ENCODE assay signal across 8 cellular contexts in the genomic region with DNA sequence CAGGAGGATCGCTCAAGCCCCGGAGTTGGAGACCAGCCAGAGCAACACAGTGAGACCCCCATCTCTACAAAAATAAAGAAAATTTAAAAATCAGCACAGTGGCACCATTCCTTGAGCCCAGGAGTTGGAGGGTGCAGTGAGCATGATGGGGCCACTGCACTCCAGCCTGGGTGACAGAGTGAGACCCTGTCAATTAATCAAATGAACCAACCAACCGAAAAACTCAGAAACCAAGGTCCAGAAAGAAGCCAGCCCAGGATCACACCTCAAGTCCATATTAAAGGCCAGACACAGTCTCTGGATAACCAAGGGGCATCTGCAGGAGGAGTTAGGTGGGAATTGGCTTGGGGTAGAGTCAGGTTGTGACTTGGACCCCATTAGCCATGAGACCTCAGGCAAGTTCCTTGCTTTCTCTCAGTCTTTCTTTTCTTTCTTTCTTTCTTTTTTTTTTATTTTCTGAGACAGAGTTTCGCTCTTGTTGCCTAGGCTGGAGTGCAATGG. TPM values are rescaled to one million over a fixed set of nuclear protein-coding genes. Genes with fewer than 3 reads are reported as not detected.
A peak's percentile ranks its signal among the peaks of the same experiment; 100 is the strongest.
DNase-seq lines count a peak whose midpoint lies in the region; ATAC-seq, FAIRE-seq and TF ChIP-seq lines count a peak whose summit lies in the region.

No MANE protein-coding gene starts in this region.

- peaks cover 10 to 43% (median 22%) of the 10 kb centered on the region in 4 donors for H3K4me1 Mint-ChIP-seq in CD4-positive, alpha-beta memory T cell

- peak overlapping the region; percentile 91 for H2AFZ ChIP-seq in PC-3 (ENCODE audit: low read length)
- peak overlapping the region; percentile 40 for H2AFZ ChIP-seq in endothelial cell of umbilical vein (ENCODE audit: low read depth, low read length)
- H2AFZ ChIP-seq in neuron (ENCODE audit: low read depth, low read length), result peak overlapping the region; percentile 52

- H4K20me1 ChIP-seq in PC-3 (ENCODE audit: low read length) (no peaks in the 10 kb centered on the region), endothelial cell of umbilical vein (replicated peaks; ENCODE audit: control insufficient read depth, extremely low read depth, insufficient read depth, low read length) (no peaks in the 10 kb centered on the region)

- no peaks in the 10 kb centered on the region for H3K27me3 ChIP-seq in CD4-positive, alpha-beta memory T cell (ENCODE audit: insufficient read depth, low read length)
- H3K27me3 ChIP-seq in PC-3 (ENCODE audit: low read length), result no peaks in the 10 kb centered on the region
- no peaks in the 10 kb centered on the region for H3K27me3 ChIP-seq in endothelial cell of umbilical vein (ENCODE audit: control insufficient read depth in 2 of 2, insufficient read depth in 2 of 2, low read length in 2 of 2)
- no peaks in the 10 kb centered on the region for H3K27me3 ChIP-seq in neuron (ENCODE audit: insufficient read depth, low read length)

- TF ChIP-seq CTCF in PC-3 (conservative IDR thresholded peaks at IDR 0.05; ENCODE audit: low read depth, low read length) (no peak), endothelial cell of umbilical vein (IDR thresholded peaks at IDR 0.05; ENCODE audit: extremely low read depth in 1 of 2, insufficient read depth in 1 of 2, low read depth in 1 of 2, low read length in 2 of 2) (no peak), D721Med (IDR thresholded peaks at IDR 0.05; ENCODE audit: insufficient read depth, missing control alignments) (no peak)

- TF ChIP-seq POLR2A in endothelial cell of umbilical vein (IDR thresholded peaks at IDR 0.05; ENCODE audit: low read depth, low read length), result no peak

- no peak for ATAC-seq in PC-3
- ATAC-seq in HG02938 (IDR thresholded peaks at IDR 0.05; ENCODE audit: unreplicated experiment), result no peak

- H3K79me2 ChIP-seq in PC-3 (ENCODE audit: low read length) (peaks cover 24% of the 10 kb centered on the region), endothelial cell of umbilical vein (ENCODE audit: control insufficient read depth, insufficient read depth, low read length) (peaks cover 17% of the 10 kb centered on the region)

- dilution Hi-C loops in endothelial cell of umbilical vein (cut with MboI; ENCODE audit: extremely low pct_ligation_motif_present, low sequenced_read_pairs), result no loop called here

- intact Hi-C loops in CD4-positive, alpha-beta memory T cell (cut with micrococcal nuclease), result loop anchor here (2.0 kb wide), 2 partner anchors 18 to 22 kb away; partner anchors contain the start of genes NAGLU and PSMC3IP
- intact Hi-C loops in PC-3 (cut with micrococcal nuclease), result no loop called here
- intact Hi-C loops in endothelial cell of umbilical vein (cut with micrococcal nuclease), result loop anchor here (2.0 kb wide), 1 partner anchor 18 kb away; the partner anchor contains the start of gene NAGLU

- H3K27ac Mint-ChIP-seq in CD4-positive, alpha-beta memory T cell, result peak overlapping the region; percentile 79 to 94 (median 93)

- no peaks in the 10 kb centered on the region for H3K9me3 ChIP-seq in CD4-positive, alpha-beta memory T cell (ENCODE audit: control insufficient read depth in 1 of 2, low read length in 2 of 2)
- H3K9me3 ChIP-seq in PC-3 (ENCODE audit: low read length) (no peaks in the 10 kb centered on the region), endothelial cell of umbilical vein (replicated peaks; ENCODE audit: control insufficient read depth, insufficient read depth, low read length) (no peaks in the 10 kb centered on the region), neuron (ENCODE audit: low read length) (no peaks in the 10 kb centered on the region)

- DNase-seq in CD4-positive, alpha-beta memory T cell, result no peak
- DNase-seq in PC-3, result no peak
- DNase-seq in endothelial cell of umbilical vein (ENCODE audit: low read depth, low spot score), result no peak
- DNase-seq in D721Med (ENCODE audit: insufficient read length, low spot score), result no peak
- DNase-seq in activated CD4-positive, CD25-positive, alpha-beta regulatory T cell treated with anti-CD3 and anti-CD28 coated beads, Interleukin-2, amount 50 U/mL, for 72 hours, result no peak
- no peak for DNase-seq in COR-L47 (lab: John Stamatoyannopoulos, UW)

- peak overlapping the region; percentile 77 for H3K27ac ChIP-seq in CD4-positive, alpha-beta memory T cell (ENCODE audit: low read depth, low read length)
- H3K27ac ChIP-seq in PC-3 (ENCODE audit: low read length) (peak overlapping the region; percentile 3; the same call in 1 of the 2 replicates), endothelial cell of umbilical vein (ENCODE audit: insufficient read depth, low read depth, low read length) (peak overlapping the region; percentile 77)

- peak overlapping the region in 1 of 2 donors; percentile 49 for H3K4me3 ChIP-seq in CD4-positive, alpha-beta memory T cell (ENCODE audit: low read length in 2 of 2)
- H3K4me3 ChIP-seq in PC-3 (ENCODE audit: low read length), result peak overlapping the region; percentile 89
- H3K4me3 ChIP-seq in endothelial cell of umbilical vein (replicated peaks in 1 of 3; ENCODE audit: insufficient read depth in 1 of 3, low read depth in 1 of 3, low read length in 3 of 3), result peak overlapping the region; percentile 51 to 65 (median 52)
- H3K4me3 ChIP-seq in neuron (ENCODE audit: low read length), result peak overlapping the region; percentile 64

- CTCF ChIA-PET in CD4-positive, alpha-beta memory T cell (lab: Charles Lee; ENCODE audit: partially characterized antibody), result interaction anchor here (0.9 to 1.5 kb wide), 3 partner anchors 11 to 28 kb away, joined by 3 to 6 read pairs (median 4); no protein-coding TSS in a partner anchor
- CTCF ChIA-PET in PC-3 (lab: Charles Lee), result no interaction called here
- CTCF ChIA-PET in endothelial cell of umbilical vein (lab: Charles Lee), result interaction anchor here (1.2 to 1.6 kb wide), 3 partner anchors 35 to 236 kb away, joined by 3 to 4 read pairs (median 3); no protein-coding TSS in a partner anchor

- H3K9ac ChIP-seq in PC-3 (ENCODE audit: low read length), result peak overlapping the region; percentile 86
- H3K9ac ChIP-seq in endothelial cell of umbilical vein (replicated peaks; ENCODE audit: extremely low read depth, insufficient read depth, low read length), result peak overlapping the region; percentile 92

- no peaks in the 10 kb centered on the region for H3K9me2 ChIP-seq in PC-3 (replicated peaks; ENCODE audit: low read length)

- peak overlapping the region; percentile 97 for H3K4me2 ChIP-seq in PC-3 (ENCODE audit: low read length)
- peak overlapping the region; percentile 94 for H3K4me2 ChIP-seq in endothelial cell of umbilical vein (ENCODE audit: insufficient read depth, low read length)

- H3F3A ChIP-seq in PC-3 (ENCODE audit: low read length, unreplicated experiment), result no peaks in the 10 kb centered on the region

- no peaks in the 10 kb centered on the region for H3K36me3 Mint-ChIP-seq in CD4-positive, alpha-beta memory T cell

- BruUV-seq in PC-3 (replicated peaks; lab: Mats Ljungman, UMichigan) (TSS peak; percentile 89), endothelial cell of umbilical vein (replicated peaks; lab: Mats Ljungman, UMichigan) (TSS peak; percentile 91)

- no peak for FAIRE-seq in endothelial cell of umbilical vein (lab: Jason Lieb, UNC)
- FAIRE-seq in D721Med (lab: Jason Lieb, UNC), result no peak

- no peaks in the 10 kb centered on the region for H3K36me3 ChIP-seq in CD4-positive, alpha-beta memory T cell (ENCODE audit: insufficient read depth, low read length)
- no peaks in the 10 kb centered on the region for H3K36me3 ChIP-seq in PC-3 (ENCODE audit: low read depth, low read length)
- H3K36me3 ChIP-seq in endothelial cell of umbilical vein (ENCODE audit: control insufficient read depth in 2 of 2, extremely low read depth in 1 of 2, insufficient read depth in 2 of 2, low read length in 2 of 2), result no peaks in the 10 kb centered on the region
- peaks cover 7% of the 10 kb centered on the region for H3K36me3 ChIP-seq in neuron (ENCODE audit: insufficient read depth, low read length)

- H3K27me3 Mint-ChIP-seq in CD4-positive, alpha-beta memory T cell, result no peaks in the 10 kb centered on the region

- no peaks in the 10 kb centered on the region for H3K9me1 ChIP-seq in endothelial cell of umbilical vein (replicated peaks; ENCODE audit: control insufficient read depth, extremely low read depth, insufficient read depth, low read length)

- H3K4me1 ChIP-seq in CD4-positive, alpha-beta memory T cell (ENCODE audit: insufficient read depth, low read length), result peaks cover 17% of the 10 kb centered on the region
- H3K4me1 ChIP-seq in PC-3 (ENCODE audit: insufficient read depth, low read length) (0 out of 2 replicates have a peak, but pooled peaks cover 4% of the 10 kb centered on the region), endothelial cell of umbilical vein (ENCODE audit: control insufficient read depth, extremely low read depth, insufficient read depth, low read length) (peaks cover 14% of the 10 kb centered on the region), neuron (ENCODE audit: insufficient read depth, low read length) (peaks cover 6% of the 10 kb centered on the region)

- H3K9me3 Mint-ChIP-seq in CD4-positive, alpha-beta memory T cell, result no peaks in the 10 kb centered on the region

- peak overlapping the region; percentile 86 to 92 (median 91) for H3K4me3 Mint-ChIP-seq in CD4-positive, alpha-beta memory T cell

- POLR2A ChIA-PET in CD4-positive, alpha-beta memory T cell (lab: Charles Lee; ENCODE audit: partially characterized antibody), result interaction anchor here (0.6 to 3.0 kb wide), 12 partner anchors 10 to 431 kb away, joined by 3 to 35 read pairs (median 7); partner anchors contain the start of genes MLX, NAGLU, PSMC3IP and RETREG3
- POLR2A ChIA-PET in PC-3 (lab: Charles Lee; ENCODE audit: unreplicated experiment), result interaction anchor here (0.5 to 0.6 kb wide), 2 partner anchors 19 to 23 kb away, joined by 4 to 26 read pairs; partner anchors contain the start of gene NAGLU
- POLR2A ChIA-PET in endothelial cell of umbilical vein (lab: Charles Lee), result no interaction called here

RNA-seq across cellular contexts. Expression of gene HSD17B1, which starts 2.4 kb away (rescaled TPM):
- 1 to 10 TPM; 1.2 TPM for total RNA-seq in CD4-positive, alpha-beta memory T cell
- polyA plus RNA-seq in CD4-positive, alpha-beta memory T cell, result under 1 TPM; 0.07 to 0.88 TPM
- total RNA-seq in PC-3 (2014; rRNA removed) (0.86 and 1.5 TPM in 2 replicates), endothelial cell of umbilical vein (0.62 and 1.0 TPM in 2 replicates)
- 0.22 and 0.41 TPM in 2 replicates for polyA plus RNA-seq in endothelial cell of umbilical vein
- 0.05 and 0.20 TPM in 2 replicates for polyA plus RNA-seq in endothelial cell of umbilical vein (2011; cell fraction: cytosol; rRNA removed)
- polyA plus RNA-seq in endothelial cell of umbilical vein (2011; cell fraction: nucleus; rRNA removed), result 0.59 and 0.63 TPM in 2 replicates
- 1.0 and 1.2 TPM in 2 replicates for polyA plus RNA-seq in endothelial cell of umbilical vein (2012)
- polyA minus RNA-seq in endothelial cell of umbilical vein, result 0.17 and 0.19 TPM in 2 replicates
- 1.0 TPM for polyA minus RNA-seq in endothelial cell of umbilical vein (2011; cell fraction: cytosol; rRNA and poly(A)+ RNA removed)
- 0.43 and 0.77 TPM in 2 replicates for polyA minus RNA-seq in endothelial cell of umbilical vein (2011; cell fraction: nucleus; rRNA and poly(A)+ RNA removed)

RNA-seq across cellular contexts. Expression of gene COASY, which starts 6.8 kb away (rescaled TPM):
- total RNA-seq in CD4-positive, alpha-beta memory T cell, result 10 to 100 TPM; 65.2 to 71.1 TPM
- 10 to 100 TPM; 44.6 to 66.0 TPM for polyA plus RNA-seq in CD4-positive, alpha-beta memory T cell
- total RNA-seq in PC-3 (2014; rRNA removed) (33.3 and 54.3 TPM in 2 replicates), endothelial cell of umbilical vein (69.2 and 77.7 TPM in 2 replicates)
- 39.6 and 52.6 TPM in 2 replicates for polyA plus RNA-seq in endothelial cell of umbilical vein
- polyA plus RNA-seq in endothelial cell of umbilical vein (2011; cell fraction: cytosol; rRNA removed), result 36.3 and 42.7 TPM in 2 replicates
- polyA plus RNA-seq in endothelial cell of umbilical vein (2011; cell fraction: nucleus; rRNA removed), result 78.2 and 90.7 TPM in 2 replicates
- polyA plus RNA-seq in endothelial cell of umbilical vein (2012), result 63.2 and 68.4 TPM in 2 replicates
- polyA minus RNA-seq in endothelial cell of umbilical vein, result 26.1 and 32.6 TPM in 2 replicates
- 56.5 TPM for polyA minus RNA-seq in endothelial cell of umbilical vein (2011; cell fraction: cytosol; rRNA and poly(A)+ RNA removed)
- polyA minus RNA-seq in endothelial cell of umbilical vein (2011; cell fraction: nucleus; rRNA and poly(A)+ RNA removed), result 21.0 and 25.9 TPM in 2 replicates

RNA-seq across cellular contexts. Expression of gene MLX, which starts 11.7 kb away (rescaled TPM):
- 10 to 100 TPM; 73.3 to 73.7 TPM for total RNA-seq in CD4-positive, alpha-beta memory T cell
- polyA plus RNA-seq in CD4-positive, alpha-beta memory T cell, result 10 to 100 TPM; 38.1 to 53.6 TPM
- total RNA-seq in PC-3 (2014; rRNA removed) (25.8 and 26.2 TPM in 2 replicates), endothelial cell of umbilical vein (40.3 and 40.9 TPM in 2 replicates)
- 41.1 and 42.7 TPM in 2 replicates for polyA plus RNA-seq in endothelial cell of umbilical vein
- polyA plus RNA-seq in endothelial cell of umbilical vein (2011; cell fraction: cytosol; rRNA removed), result 35.7 and 37.7 TPM in 2 replicates
- polyA plus RNA-seq in endothelial cell of umbilical vein (2011; cell fraction: nucleus; rRNA removed), result 56.9 and 63.0 TPM in 2 replicates
- polyA plus RNA-seq in endothelial cell of umbilical vein (2012), result 37.4 and 41.4 TPM in 2 replicates
- 40.5 and 41.3 TPM in 2 replicates for polyA minus RNA-seq in endothelial cell of umbilical vein
- 22.4 TPM for polyA minus RNA-seq in endothelial cell of umbilical vein (2011; cell fraction: cytosol; rRNA and poly(A)+ RNA removed)
- polyA minus RNA-seq in endothelial cell of umbilical vein (2011; cell fraction: nucleus; rRNA and poly(A)+ RNA removed), result 13.4 and 18.8 TPM in 2 replicates

RNA-seq across cellular contexts. Expression of gene NAGLU, which starts 19.1 kb away (rescaled TPM):
- 10 to 100 TPM; 20.6 to 22.8 TPM for total RNA-seq in CD4-positive, alpha-beta memory T cell
- polyA plus RNA-seq in CD4-positive, alpha-beta memory T cell, result 10 to 100 TPM in 1 of 2 donors, 1 to 10 TPM in 1; 8.5 to 15.5 TPM
- total RNA-seq in PC-3 (2014; rRNA removed), result 4.9 and 9.8 TPM in 2 replicates
- 40.2 and 50.2 TPM in 2 replicates for total RNA-seq in endothelial cell of umbilical vein
- 54.2 and 66.8 TPM in 2 replicates for polyA plus RNA-seq in endothelial cell of umbilical vein
- 22.6 and 31.6 TPM in 2 replicates for polyA plus RNA-seq in endothelial cell of umbilical vein (2011; cell fraction: cytosol; rRNA removed)
- 70.4 and 73.2 TPM in 2 replicates for polyA plus RNA-seq in endothelial cell of umbilical vein (2011; cell fraction: nucleus; rRNA removed)
- 23.1 and 31.3 TPM in 2 replicates for polyA plus RNA-seq in endothelial cell of umbilical vein (2012)
- 21.5 and 21.8 TPM in 2 replicates for polyA minus RNA-seq in endothelial cell of umbilical vein
- 7.8 TPM for polyA minus RNA-seq in endothelial cell of umbilical vein (2011; cell fraction: cytosol; rRNA and poly(A)+ RNA removed)
- 22.9 and 30.1 TPM in 2 replicates for polyA minus RNA-seq in endothelial cell of umbilical vein (2011; cell fraction: nucleus; rRNA and poly(A)+ RNA removed)

RNA-seq across cellular contexts. Expression of gene PSMC3IP, which starts 22.4 kb away (rescaled TPM):
- 1 to 10 TPM; 3.4 to 4.5 TPM for total RNA-seq in CD4-positive, alpha-beta memory T cell
- polyA plus RNA-seq in CD4-positive, alpha-beta memory T cell, result 1 to 10 TPM in 1 of 2 donors, under 1 TPM in 1; 0.93 to 1.9 TPM
- 20.3 and 24.1 TPM in 2 replicates for total RNA-seq in PC-3 (2014; rRNA removed)
- 19.3 and 20.8 TPM in 2 replicates for total RNA-seq in endothelial cell of umbilical vein
- 5.5 and 5.9 TPM in 2 replicates for polyA plus RNA-seq in endothelial cell of umbilical vein
- polyA plus RNA-seq in endothelial cell of umbilical vein (2011; cell fraction: cytosol; rRNA removed), result 9.0 and 10.6 TPM in 2 replicates
- 20.8 and 34.7 TPM in 2 replicates for polyA plus RNA-seq in endothelial cell of umbilical vein (2011; cell fraction: nucleus; rRNA removed)
- 6.3 and 10.9 TPM in 2 replicates for polyA plus RNA-seq in endothelial cell of umbilical vein (2012)
- polyA minus RNA-seq in endothelial cell of umbilical vein, result 4.9 and 5.2 TPM in 2 replicates
- 14.0 TPM for polyA minus RNA-seq in endothelial cell of umbilical vein (2011; cell fraction: cytosol; rRNA and poly(A)+ RNA removed)
- 7.5 and 9.7 TPM in 2 replicates for polyA minus RNA-seq in endothelial cell of umbilical vein (2011; cell fraction: nucleus; rRNA and poly(A)+ RNA removed)

Comparison
In these comparisons a context has a peak if more than half of its experiments do, and no peak if none do; other contexts are left out.
1. H3K27ac ChIP-seq: peak in every context shown above with its lines; median percentile 77 in CD4-positive, alpha-beta memory T cell; 77 in endothelial cell of umbilical vein; 3 in PC-3.
2. H2AFZ ChIP-seq: peak in every context shown above with its lines; median percentile 91 in PC-3; 52 in neuron; 40 in endothelial cell of umbilical vein.